In genomic region chr7:77425151-77426051, GRCh38 we compare ENCODE assay signal across 9 cellular contexts. TPM values are rescaled to one million over a fixed set of nuclear protein-coding genes. Genes with fewer than 3 reads are reported as not detected.
A peak's percentile ranks its signal among the peaks of the same experiment; 100 is the strongest.
DNase-seq lines count a peak whose midpoint lies in the region; ATAC-seq and TF ChIP-seq lines count a peak whose summit lies in the region.
"Had no signal": no experiment of that assay in that cellular context is flagged by ENCODE, and none has a peak within 500 bp of the region (broad histone marks: within the 10 kb centered on the region; RNA-seq: fewer than 3 reads in every experiment).

No MANE protein-coding gene starts in this region.

- H3K9me3 Mint-ChIP-seq in progenitor cell of endocrine pancreas (ENCODE audit: low read depth): no peaks in the 10 kb centered on the region

- no peak for TF ChIP-seq CTCF in progenitor cell of endocrine pancreas (IDR thresholded peaks at IDR 0.05; ENCODE audit: unreplicated experiment)

- peak overlapping the region; percentile 57 for H3K27ac Mint-ChIP-seq in progenitor cell of endocrine pancreas
- H3K27ac Mint-ChIP-seq: activated naive CD8-positive, alpha-beta T cell treated with anti-CD3 and anti-CD28 coated beads, Interleukin-2, amount 10 ng/mL, durations not matched to agents 7 days and 5 days had no signal

- peak overlapping the region; percentile 83 for H3K27ac ChIP-seq in epithelial cell of prostate

- no peak overlapping the region for H3K4me3 Mint-ChIP-seq in progenitor cell of endocrine pancreas (ENCODE audit: low read depth)
- H3K4me3 Mint-ChIP-seq: activated naive CD8-positive, alpha-beta T cell treated with anti-CD3 and anti-CD28 coated beads, Interleukin-2, amount 10 ng/mL, durations not matched to agents 7 days and 5 days had no signal

- H3K27me3 Mint-ChIP-seq in progenitor cell of endocrine pancreas: no peaks in the 10 kb centered on the region

- ATAC-seq in GM19395 (IDR thresholded peaks at IDR 0.05; ENCODE audit: unreplicated experiment) (peak; percentile 42), GM18861 (IDR thresholded peaks at IDR 0.05; ENCODE audit: unreplicated experiment) (no peak)

- peak; percentile 41 for DNase-seq in NCI-H2227 (lab: John Stamatoyannopoulos, UW; ENCODE audit: unreplicated experiment)
- DNase-seq in epithelial cell of prostate (ENCODE audit: low read depth, low spot score): peak; percentile 69
- no peak for DNase-seq in progenitor cell of endocrine pancreas (ENCODE audit: low spot score, unreplicated experiment)
- DNase-seq in kidney tubule cell (ENCODE audit: low spot score): no peak
- no peak for DNase-seq in amniotic stem cell (lab: John Stamatoyannopoulos, UW)
- no peak for DNase-seq in activated CD4-positive, alpha-beta T cell treated with anti-CD3 and anti-CD28 coated beads for 4 hours
- DNase-seq: activated naive CD8-positive, alpha-beta T cell treated with anti-CD3 and anti-CD28 coated beads, Interleukin-2, amount 10 ng/mL, durations not matched to agents 7 days and 5 days had no signal

- H3K36me3 Mint-ChIP-seq in progenitor cell of endocrine pancreas (ENCODE audit: insufficient read depth): no peaks in the 10 kb centered on the region
- H3K36me3 Mint-ChIP-seq: activated naive CD8-positive, alpha-beta T cell treated with anti-CD3 and anti-CD28 coated beads, Interleukin-2, amount 10 ng/mL, durations not matched to agents 7 days and 5 days had no signal

- H3K4me1 Mint-ChIP-seq in progenitor cell of endocrine pancreas (ENCODE audit: low read depth): peaks cover 34% of the 10 kb centered on the region

RNA-seq across cellular contexts. Expression of gene GSAP, which starts 9.3 kb away (rescaled TPM):
- total RNA-seq in progenitor cell of endocrine pancreas: 9.9 and 10.9 TPM in 2 replicates

Comparison
In these comparisons a context has a peak if more than half of its experiments do, and no peak if none do; other contexts are left out.
1. DNase-seq: peak in NCI-H2227 (single experiment) and epithelial cell of prostate (single experiment); none in progenitor cell of endocrine pancreas (single experiment), kidney tubule cell (single experiment), amniotic stem cell (single experiment) and activated CD4-positive, alpha-beta T cell treated with anti-CD3 and anti-CD28 coated beads for 4 hours (0 of 2).